ENCODE assay signal across 38 cellular contexts in genomic region chr2:157928372-157928771, GRCh38.
"Had no signal": no experiment of that assay in that cellular context is flagged by ENCODE, and none has a peak within 500 bp of the region (broad histone marks: within the 10 kb centered on the region; RNA-seq: fewer than 3 reads in every experiment).

No MANE protein-coding gene starts in this region.

- H3K27ac Mint-ChIP-seq: activated naive CD4-positive, alpha-beta T cell treated with anti-CD3 and anti-CD28 coated beads for 36 hours; activated naive CD4-positive, alpha-beta T cell treated with anti-CD3 and anti-CD28 coated beads, Interleukin-2, amount 10 ng/mL, durations not matched to agents 7 days and 5 days; activated naive CD4-positive, alpha-beta T cell treated with anti-CD3 and anti-CD28 coated beads, Interleukin-2, amount 50 U/mL, for 24 hours; activated naive CD4-positive, alpha-beta T cell treated with anti-CD3 and anti-CD28 coated beads, Interleukin-2, amount 50 U/mL, for 72 hours; activated naive CD8-positive, alpha-beta T cell; activated naive CD8-positive, alpha-beta T cell treated with anti-CD3 and anti-CD28 coated beads, Interleukin-2, amount 10 ng/mL, durations not matched to agents 7 days and 5 days; activated T-cell treated with anti-CD3 and anti-CD28 coated beads, Interleukin-2, amount 50 U/mL, for 24 hours; activated T-cell treated with anti-CD3 and anti-CD28 coated beads, Interleukin-2, amount 50 U/mL, for 72 hours; activated T-helper 1 cell treated with anti-CD3 and anti-CD28 coated beads, Interleukin-12 subunit alpha, Interleukin-12 subunit beta, Interleukin-2, Interleukin-4 antibody, amounts not matched to agents 30 ng/mL and 10 ng/mL and 1 ng/mL, durations not matched to agents 14 hours and 24 hours and 36 hours; activated T-helper 2 cell treated with anti-CD3 and anti-CD28 coated beads, Interferon-gamma antibody, Interleukin-2, Interleukin-4, amounts not matched to agents 10 μg/mL and 5 μg/mL and 100 μg/mL, durations not matched to agents 14 hours and 24 hours and 36 hours; brain had no signal

- H3K27me3 ChIP-seq: ascending aorta, body of pancreas, breast epithelium, cardiac muscle cell had no signal

- DNase-seq: activated effector memory CD4-positive, alpha-beta T cell treated with anti-CD3 and anti-CD28 coated beads, Interleukin-2, amount 50 U/mL, for 16 hours; activated effector memory CD4-positive, alpha-beta T cell treated with Interleukin-2 at 50 U/mL for 16 hours; activated gamma-delta T cell; activated gamma-delta T cell treated with Interleukin-2 at 50 U/mL for 16 hours; activated naive CD4-positive, alpha-beta T cell; activated naive CD4-positive, alpha-beta T cell treated with anti-CD3 and anti-CD28 coated beads for 36 hours; activated naive CD4-positive, alpha-beta T cell treated with anti-CD3 and anti-CD28 coated beads, Interleukin-2, amount 10 ng/mL, durations not matched to agents 7 days and 5 days; activated naive CD4-positive, alpha-beta T cell treated with anti-CD3 and anti-CD28 coated beads, Interleukin-2, amount 50 U/mL, for 16 hours; activated naive CD4-positive, alpha-beta T cell treated with Interleukin-2 at 50 U/mL for 16 hours; activated naive CD8-positive, alpha-beta T cell treated with anti-CD3 and anti-CD28 coated beads, Interleukin-2, amount 10 ng/mL, durations not matched to agents 7 days and 5 days; activated T-cell treated with anti-CD3 and anti-CD28 coated beads for 4 hours; activated T-cell treated with anti-CD3 and anti-CD28 coated beads, Interleukin-2, amount 50 U/mL, for 1 hour; activated T-cell treated with anti-CD3 and anti-CD28 coated beads, Interleukin-2, amount 50 U/mL, for 24 hours; activated T-cell treated with anti-CD3 and anti-CD28 coated beads, Interleukin-2, amount 50 U/mL, for 4 hours; activated T-cell treated with anti-CD3 and anti-CD28 coated beads, Interleukin-2, amount 50 U/mL, for 48 hours; activated T-cell treated with anti-CD3 and anti-CD28 coated beads, Interleukin-2, amount 50 U/mL, for 72 hours; amniotic stem cell; amygdala; anterior cingulate cortex; aorta; body of pancreas; brain microvascular endothelial cell; caudate nucleus; central memory CD4-positive, alpha-beta T cell; cerebellar nuclear complex had no signal

- FAIRE-seq: astrocyte, bronchial epithelial cell had no signal

- H3K4me3 Mint-ChIP-seq: activated naive CD4-positive, alpha-beta T cell treated with anti-CD3 and anti-CD28 coated beads for 36 hours; activated naive CD4-positive, alpha-beta T cell treated with anti-CD3 and anti-CD28 coated beads, Interleukin-2, amount 10 ng/mL, durations not matched to agents 7 days and 5 days; activated naive CD4-positive, alpha-beta T cell treated with anti-CD3 and anti-CD28 coated beads, Interleukin-2, amount 50 U/mL, for 24 hours; activated naive CD8-positive, alpha-beta T cell; activated naive CD8-positive, alpha-beta T cell treated with anti-CD3 and anti-CD28 coated beads, Interleukin-2, amount 10 ng/mL, durations not matched to agents 7 days and 5 days; activated T-cell treated with anti-CD3 and anti-CD28 coated beads, Interleukin-2, amount 50 U/mL, for 24 hours; activated T-cell treated with anti-CD3 and anti-CD28 coated beads, Interleukin-2, amount 50 U/mL, for 4 hours; activated T-cell treated with anti-CD3 and anti-CD28 coated beads, Interleukin-2, amount 50 U/mL, for 72 hours; activated T-helper 1 cell treated with anti-CD3 and anti-CD28 coated beads, Interleukin-12 subunit alpha, Interleukin-12 subunit beta, Interleukin-2, Interleukin-4 antibody, amounts not matched to agents 30 ng/mL and 10 ng/mL and 1 ng/mL, durations not matched to agents 14 hours and 24 hours and 36 hours; brain; central memory CD8-positive, alpha-beta T cell had no signal

- H3K4me1 Mint-ChIP-seq: activated naive CD4-positive, alpha-beta T cell treated with anti-CD3 and anti-CD28 coated beads, Interleukin-2, amount 10 ng/mL, durations not matched to agents 7 days and 5 days; activated naive CD4-positive, alpha-beta T cell treated with anti-CD3 and anti-CD28 coated beads, Interleukin-2, amount 50 U/mL, for 24 hours; activated naive CD8-positive, alpha-beta T cell treated with anti-CD3 and anti-CD28 coated beads, Interleukin-2, amount 10 ng/mL, durations not matched to agents 7 days and 5 days; central memory CD8-positive, alpha-beta T cell had no signal

- H3K9me3 ChIP-seq: adrenal gland, ascending aorta, body of pancreas had no signal

- H3K27ac ChIP-seq: adrenal gland, ascending aorta, body of pancreas, brain microvascular endothelial cell, breast epithelium, cardiac muscle cell had no signal

- ATAC-seq: activated naive CD4-positive, alpha-beta T cell treated with anti-CD3 and anti-CD28 coated beads, Interleukin-2, amount 50 U/mL, for 72 hours; activated T-cell treated with anti-CD3 and anti-CD28 coated beads, Interleukin-2, amount 50 U/mL, for 4 hours; activated T-cell treated with anti-CD3 and anti-CD28 coated beads, Interleukin-2, amount 50 U/mL, for 72 hours; body of pancreas had no signal

- H3K36me3 Mint-ChIP-seq: activated naive CD4-positive, alpha-beta T cell treated with anti-CD3 and anti-CD28 coated beads, Interleukin-2, amount 10 ng/mL, durations not matched to agents 7 days and 5 days; activated naive CD4-positive, alpha-beta T cell treated with anti-CD3 and anti-CD28 coated beads, Interleukin-2, amount 50 U/mL, for 24 hours; activated naive CD4-positive, alpha-beta T cell treated with anti-CD3 and anti-CD28 coated beads, Interleukin-2, amount 50 U/mL, for 72 hours; activated naive CD8-positive, alpha-beta T cell treated with anti-CD3 and anti-CD28 coated beads, Interleukin-2, amount 10 ng/mL, durations not matched to agents 7 days and 5 days; brain had no signal

- H3K27me3 Mint-ChIP-seq: activated naive CD4-positive, alpha-beta T cell treated with anti-CD3 and anti-CD28 coated beads, Interleukin-2, amount 50 U/mL, for 24 hours; activated T-cell treated with anti-CD3 and anti-CD28 coated beads, Interleukin-2, amount 50 U/mL, for 24 hours had no signal

- H3K36me3 ChIP-seq: adrenal gland, ascending aorta, brain microvascular endothelial cell, breast epithelium, cardiac muscle cell had no signal

- H3K9me3 Mint-ChIP-seq: activated naive CD4-positive, alpha-beta T cell treated with anti-CD3 and anti-CD28 coated beads for 36 hours; activated naive CD4-positive, alpha-beta T cell treated with anti-CD3 and anti-CD28 coated beads, Interleukin-2, amount 10 ng/mL, durations not matched to agents 7 days and 5 days; activated naive CD4-positive, alpha-beta T cell treated with anti-CD3 and anti-CD28 coated beads, Interleukin-2, amount 50 U/mL, for 24 hours; activated naive CD4-positive, alpha-beta T cell treated with anti-CD3 and anti-CD28 coated beads, Interleukin-2, amount 50 U/mL, for 72 hours; activated naive CD8-positive, alpha-beta T cell treated with anti-CD3 and anti-CD28 coated beads, Interleukin-2, amount 10 ng/mL, durations not matched to agents 7 days and 5 days; activated T-cell treated with anti-CD3 and anti-CD28 coated beads, Interleukin-2, amount 50 U/mL, for 24 hours; activated T-cell treated with anti-CD3 and anti-CD28 coated beads, Interleukin-2, amount 50 U/mL, for 4 hours; activated T-cell treated with anti-CD3 and anti-CD28 coated beads, Interleukin-2, amount 50 U/mL, for 72 hours; activated T-helper 1 cell treated with anti-CD3 and anti-CD28 coated beads, Interleukin-12 subunit alpha, Interleukin-12 subunit beta, Interleukin-2, Interleukin-4 antibody, amounts not matched to agents 30 ng/mL and 10 ng/mL and 1 ng/mL, durations not matched to agents 14 hours and 24 hours and 36 hours; activated T-helper 2 cell treated with anti-CD3 and anti-CD28 coated beads, Interferon-gamma antibody, Interleukin-2, Interleukin-4, amounts not matched to agents 10 μg/mL and 5 μg/mL and 100 μg/mL, durations not matched to agents 14 hours and 24 hours and 36 hours; central memory CD8-positive, alpha-beta T cell had no signal

- H3K4me3 ChIP-seq: adrenal gland, ascending aorta, body of pancreas, breast epithelium, cardiac muscle cell had no signal

- H3K4me1 ChIP-seq: adrenal gland, ascending aorta, body of pancreas, breast epithelium had no signal
